Comparison of ENCODE assay signal across 1 cellular context in the genomic region with DNA sequence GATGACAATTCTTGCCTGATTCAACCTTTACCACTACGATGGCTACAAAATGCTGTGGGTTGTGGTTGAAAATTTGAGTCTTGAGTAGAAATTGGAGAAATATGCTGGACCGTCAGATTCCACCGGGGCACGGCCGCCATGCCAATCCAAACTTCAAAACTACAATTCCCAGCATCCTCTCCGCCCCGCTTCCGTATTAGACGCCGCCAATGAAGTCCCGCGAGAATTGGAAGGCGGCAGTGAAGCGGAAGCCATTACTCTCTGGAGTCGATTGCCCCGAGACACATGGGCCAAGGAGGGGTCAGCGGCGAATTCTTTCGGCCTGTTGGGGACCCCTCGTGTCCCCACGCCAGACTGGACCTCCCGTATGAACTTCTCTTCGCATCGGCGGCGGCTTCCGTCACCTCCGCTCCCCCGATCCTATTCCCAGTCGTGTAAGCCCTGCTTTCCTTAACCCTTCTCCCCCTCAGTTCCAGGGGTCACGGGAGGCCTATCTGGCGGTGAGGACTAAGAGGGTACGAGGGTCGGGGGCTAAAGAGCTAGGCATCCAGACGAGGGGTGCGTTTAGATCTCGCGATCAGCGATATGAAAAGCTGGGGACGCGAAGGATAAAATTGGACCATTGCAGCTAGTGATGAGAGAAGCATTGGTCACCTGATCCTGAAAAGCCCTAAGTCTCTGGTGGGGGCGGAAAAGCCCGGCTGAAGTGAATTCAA.
TF ChIP-seq lines count a peak whose summit lies in the region.

A gene (plus strand): TSS at position 239 of the 716 bp plus-strand sequence. CDS start 15,620 bp downstream, outside the sequence.

TF ChIP-seq in HepG2, 621 proteins besides CTCF, POLR2A, EP300 and RAD21 (continued from another document and continues in another):
- TF ChIP-seq, protein P1, sequence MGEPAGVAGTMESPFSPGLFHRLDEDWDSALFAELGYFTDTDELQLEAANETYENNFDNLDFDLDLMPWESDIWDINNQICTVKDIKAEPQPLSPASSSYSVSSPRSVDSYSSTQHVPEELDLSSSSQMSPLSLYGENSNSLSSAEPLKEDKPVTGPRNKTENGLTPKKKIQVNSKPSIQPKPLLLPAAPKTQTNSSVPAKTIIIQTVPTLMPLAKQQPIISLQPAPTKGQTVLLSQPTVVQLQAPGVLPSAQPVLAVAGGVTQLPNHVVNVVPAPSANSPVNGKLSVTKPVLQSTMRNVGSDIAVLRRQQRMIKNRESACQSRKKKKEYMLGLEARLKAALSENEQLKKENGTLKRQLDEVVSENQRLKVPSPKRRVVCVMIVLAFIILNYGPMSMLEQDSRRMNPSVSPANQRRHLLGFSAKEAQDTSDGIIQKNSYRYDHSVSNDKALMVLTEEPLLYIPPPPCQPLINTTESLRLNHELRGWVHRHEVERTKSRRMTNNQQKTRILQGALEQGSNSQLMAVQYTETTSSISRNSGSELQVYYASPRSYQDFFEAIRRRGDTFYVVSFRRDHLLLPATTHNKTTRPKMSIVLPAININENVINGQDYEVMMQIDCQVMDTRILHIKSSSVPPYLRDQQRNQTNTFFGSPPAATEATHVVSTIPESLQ (CRISPR knock-in tag; conservative IDR thresholded peaks at IDR 0.05) = no peak
- TF ChIP-seq HNRNPUL1 (IDR thresholded peaks at IDR 0.05; ENCODE audit: low read depth, low read length) = no peak
- no peak for TF ChIP-seq ZNF781 (CRISPR knock-in tag; IDR thresholded peaks at IDR 0.05; ENCODE audit: borderline replicate concordance, not compliant biosample characterization)
- TF ChIP-seq, protein P2, sequence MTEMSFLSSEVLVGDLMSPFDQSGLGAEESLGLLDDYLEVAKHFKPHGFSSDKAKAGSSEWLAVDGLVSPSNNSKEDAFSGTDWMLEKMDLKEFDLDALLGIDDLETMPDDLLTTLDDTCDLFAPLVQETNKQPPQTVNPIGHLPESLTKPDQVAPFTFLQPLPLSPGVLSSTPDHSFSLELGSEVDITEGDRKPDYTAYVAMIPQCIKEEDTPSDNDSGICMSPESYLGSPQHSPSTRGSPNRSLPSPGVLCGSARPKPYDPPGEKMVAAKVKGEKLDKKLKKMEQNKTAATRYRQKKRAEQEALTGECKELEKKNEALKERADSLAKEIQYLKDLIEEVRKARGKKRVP (CRISPR knock-in tag; IDR thresholded peaks at IDR 0.05) = no peak
- peak in 1 of 2 experiments; percentile 58; a peak in 2 of 4 replicates for TF ChIP-seq KLF16 (CRISPR knock-in tag; IDR thresholded peaks at IDR 0.05)
- 0 out of 2 replicates have a peak, but pooled peaks have one; percentile 45 for TF ChIP-seq ZNF124 (CRISPR knock-in tag; IDR thresholded peaks at IDR 0.05)
- TF ChIP-seq ZSCAN31 (CRISPR knock-in tag; IDR thresholded peaks at IDR 0.05; ENCODE audit: low read depth) = 0 out of 2 replicates have a peak, but pooled peaks have one; percentile 56
- peak; percentile 80 for TF ChIP-seq HOXD1 (CRISPR knock-in tag; IDR thresholded peaks at IDR 0.05)
- no peak for TF ChIP-seq RBM22 (optimal IDR thresholded peaks at IDR 0.05; ENCODE audit: low read length)
- TF ChIP-seq ZNF101 (CRISPR knock-in tag; IDR thresholded peaks at IDR 0.05; ENCODE audit: borderline replicate concordance, low read depth) = no peak
- TF ChIP-seq FOXJ3 (CRISPR knock-in tag; IDR thresholded peaks at IDR 0.05; ENCODE audit: borderline replicate concordance) = no peak
- peak; percentile 76; the same call in 1 of the 2 replicates for TF ChIP-seq ETV5 (CRISPR knock-in tag; IDR thresholded peaks at IDR 0.05; ENCODE audit: borderline replicate concordance)
- TF ChIP-seq, protein P3, sequence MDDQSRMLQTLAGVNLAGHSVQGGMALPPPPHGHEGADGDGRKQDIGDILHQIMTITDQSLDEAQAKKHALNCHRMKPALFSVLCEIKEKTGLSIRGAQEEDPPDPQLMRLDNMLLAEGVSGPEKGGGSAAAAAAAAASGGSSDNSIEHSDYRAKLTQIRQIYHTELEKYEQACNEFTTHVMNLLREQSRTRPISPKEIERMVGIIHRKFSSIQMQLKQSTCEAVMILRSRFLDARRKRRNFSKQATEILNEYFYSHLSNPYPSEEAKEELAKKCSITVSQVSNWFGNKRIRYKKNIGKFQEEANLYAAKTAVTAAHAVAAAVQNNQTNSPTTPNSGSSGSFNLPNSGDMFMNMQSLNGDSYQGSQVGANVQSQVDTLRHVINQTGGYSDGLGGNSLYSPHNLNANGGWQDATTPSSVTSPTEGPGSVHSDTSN (CRISPR knock-in tag; IDR thresholded peaks at IDR 0.05; ENCODE audit: borderline replicate concordance) = no peak
- TF ChIP-seq, protein P4, sequence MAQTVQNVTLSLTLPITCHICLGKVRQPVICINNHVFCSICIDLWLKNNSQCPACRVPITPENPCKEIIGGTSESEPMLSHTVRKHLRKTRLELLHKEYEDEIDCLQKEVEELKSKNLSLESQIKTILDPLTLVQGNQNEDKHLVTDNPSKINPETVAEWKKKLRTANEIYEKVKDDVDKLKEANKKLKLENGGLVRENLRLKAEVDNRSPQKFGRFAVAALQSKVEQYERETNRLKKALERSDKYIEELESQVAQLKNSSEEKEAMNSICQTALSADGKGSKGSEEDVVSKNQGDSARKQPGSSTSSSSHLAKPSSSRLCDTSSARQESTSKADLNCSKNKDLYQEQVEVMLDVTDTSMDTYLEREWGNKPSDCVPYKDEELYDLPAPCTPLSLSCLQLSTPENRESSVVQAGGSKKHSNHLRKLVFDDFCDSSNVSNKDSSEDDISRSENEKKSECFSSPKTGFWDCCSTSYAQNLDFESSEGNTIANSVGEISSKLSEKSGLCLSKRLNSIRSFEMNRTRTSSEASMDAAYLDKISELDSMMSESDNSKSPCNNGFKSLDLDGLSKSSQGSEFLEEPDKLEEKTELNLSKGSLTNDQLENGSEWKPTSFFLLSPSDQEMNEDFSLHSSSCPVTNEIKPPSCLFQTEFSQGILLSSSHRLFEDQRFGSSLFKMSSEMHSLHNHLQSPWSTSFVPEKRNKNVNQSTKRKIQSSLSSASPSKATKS (CRISPR knock-in tag; IDR thresholded peaks at IDR 0.05) = no peak
- no peak for TF ChIP-seq NR1H2 (CRISPR knock-in tag; IDR thresholded peaks at IDR 0.05; ENCODE audit: borderline replicate concordance, low read depth)
- TF ChIP-seq HMG20B (CRISPR knock-in tag; conservative IDR thresholded peaks at IDR 0.05) = no peak; the same call in 1 of the 2 replicates
- no peak for TF ChIP-seq SCMH1 (CRISPR knock-in tag; IDR thresholded peaks at IDR 0.05; ENCODE audit: borderline replicate concordance)
- TF ChIP-seq KDM5A (IDR thresholded peaks at IDR 0.05; ENCODE audit: borderline replicate concordance, low read length) = peak; percentile 88
- no peak for TF ChIP-seq ZBTB38 (CRISPR knock-in tag; IDR thresholded peaks at IDR 0.05)
- TF ChIP-seq SKI (IDR thresholded peaks at IDR 0.05; ENCODE audit: partially characterized antibody) = peak; percentile 9
- no peak for TF ChIP-seq ZNF773 (CRISPR knock-in tag; IDR thresholded peaks at IDR 0.05; ENCODE audit: borderline replicate concordance)
- no peak for TF ChIP-seq CEBPB (IDR thresholded peaks at IDR 0.05; ENCODE audit: borderline replicate concordance, low read depth, low read length)
- peak; percentile 78; the same call in 1 of the 2 replicates for TF ChIP-seq HOXA5 (CRISPR knock-in tag; IDR thresholded peaks at IDR 0.05)
- TF ChIP-seq RXRB (CRISPR knock-in tag; IDR thresholded peaks at IDR 0.05; ENCODE audit: borderline replicate concordance) = no peak; the same call in 1 of the 2 replicates
- TF ChIP-seq, protein P5, sequence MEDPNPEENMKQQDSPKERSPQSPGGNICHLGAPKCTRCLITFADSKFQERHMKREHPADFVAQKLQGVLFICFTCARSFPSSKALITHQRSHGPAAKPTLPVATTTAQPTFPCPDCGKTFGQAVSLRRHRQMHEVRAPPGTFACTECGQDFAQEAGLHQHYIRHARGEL (CRISPR knock-in tag; IDR thresholded peaks at IDR 0.05) = peak; percentile 87; the same call in 1 of the 2 replicates
- TF ChIP-seq ZNF614 (CRISPR knock-in tag; IDR thresholded peaks at IDR 0.05; ENCODE audit: borderline replicate concordance) = no peak; the same call in 1 of the 2 replicates
- TF ChIP-seq ZNF775 (CRISPR knock-in tag; IDR thresholded peaks at IDR 0.05; ENCODE audit: borderline replicate concordance) = no peak
- peak; percentile 60; the same call in 1 of the 2 replicates for TF ChIP-seq HDAC1 (CRISPR knock-in tag; IDR thresholded peaks at IDR 0.05)
- peak; percentile 89 for TF ChIP-seq MED8 (CRISPR knock-in tag; IDR thresholded peaks at IDR 0.05; ENCODE audit: insufficient replicate concordance)
- TF ChIP-seq, protein P6, sequence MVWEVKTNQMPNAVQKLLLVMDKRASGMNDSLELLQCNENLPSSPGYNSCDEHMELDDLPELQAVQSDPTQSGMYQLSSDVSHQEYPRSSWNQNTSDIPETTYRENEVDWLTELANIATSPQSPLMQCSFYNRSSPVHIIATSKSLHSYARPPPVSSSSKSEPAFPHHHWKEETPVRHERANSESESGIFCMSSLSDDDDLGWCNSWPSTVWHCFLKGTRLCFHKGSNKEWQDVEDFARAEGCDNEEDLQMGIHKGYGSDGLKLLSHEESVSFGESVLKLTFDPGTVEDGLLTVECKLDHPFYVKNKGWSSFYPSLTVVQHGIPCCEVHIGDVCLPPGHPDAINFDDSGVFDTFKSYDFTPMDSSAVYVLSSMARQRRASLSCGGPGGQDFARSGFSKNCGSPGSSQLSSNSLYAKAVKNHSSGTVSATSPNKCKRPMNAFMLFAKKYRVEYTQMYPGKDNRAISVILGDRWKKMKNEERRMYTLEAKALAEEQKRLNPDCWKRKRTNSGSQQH (CRISPR knock-in tag; IDR thresholded peaks at IDR 0.05; ENCODE audit: low read depth) = peak; percentile 91
- no peak for TF ChIP-seq SMC3 (IDR thresholded peaks at IDR 0.05; ENCODE audit: low read length)
- no peak for TF ChIP-seq ZNF670 (CRISPR knock-in tag; IDR thresholded peaks at IDR 0.05; ENCODE audit: borderline replicate concordance)
- no peak for TF ChIP-seq ZNF33B (CRISPR knock-in tag; IDR thresholded peaks at IDR 0.05)
- TF ChIP-seq, protein P7, sequence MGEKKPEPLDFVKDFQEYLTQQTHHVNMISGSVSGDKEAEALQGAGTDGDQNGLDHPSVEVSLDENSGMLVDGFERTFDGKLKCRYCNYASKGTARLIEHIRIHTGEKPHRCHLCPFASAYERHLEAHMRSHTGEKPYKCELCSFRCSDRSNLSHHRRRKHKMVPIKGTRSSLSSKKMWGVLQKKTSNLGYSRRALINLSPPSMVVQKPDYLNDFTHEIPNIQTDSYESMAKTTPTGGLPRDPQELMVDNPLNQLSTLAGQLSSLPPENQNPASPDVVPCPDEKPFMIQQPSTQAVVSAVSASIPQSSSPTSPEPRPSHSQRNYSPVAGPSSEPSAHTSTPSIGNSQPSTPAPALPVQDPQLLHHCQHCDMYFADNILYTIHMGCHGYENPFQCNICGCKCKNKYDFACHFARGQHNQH (CRISPR knock-in tag; IDR thresholded peaks at IDR 0.05) = peak; percentile 73; the same call in 1 of the 2 replicates
- TF ChIP-seq MTF2 (CRISPR knock-in tag; IDR thresholded peaks at IDR 0.05; ENCODE audit: borderline replicate concordance) = no peak
- TF ChIP-seq ZFYVE20 (CRISPR knock-in tag; IDR thresholded peaks at IDR 0.05; ENCODE audit: borderline replicate concordance, low read depth) = no peak
- no peak for TF ChIP-seq ZNF10 (CRISPR knock-in tag; IDR thresholded peaks at IDR 0.05; ENCODE audit: borderline replicate concordance, low read depth)
- no peak for TF ChIP-seq SMAD3 (CRISPR knock-in tag; IDR thresholded peaks at IDR 0.05)
- TF ChIP-seq YEATS2 (CRISPR knock-in tag; IDR thresholded peaks at IDR 0.05; ENCODE audit: borderline replicate concordance) = peak; percentile 92
- TF ChIP-seq ZNF333 (CRISPR knock-in tag; IDR thresholded peaks at IDR 0.05; ENCODE audit: borderline replicate concordance) = 0 out of 2 replicates have a peak, but pooled peaks have one; percentile 64
- no peak; the same call in 1 of the 2 replicates for TF ChIP-seq TOPORS (CRISPR knock-in tag; IDR thresholded peaks at IDR 0.05)
- TF ChIP-seq MIXL1 (CRISPR knock-in tag; IDR thresholded peaks at IDR 0.05) = 0 out of 2 replicates have a peak, but pooled peaks have one; percentile 48
- TF ChIP-seq, protein P8, sequence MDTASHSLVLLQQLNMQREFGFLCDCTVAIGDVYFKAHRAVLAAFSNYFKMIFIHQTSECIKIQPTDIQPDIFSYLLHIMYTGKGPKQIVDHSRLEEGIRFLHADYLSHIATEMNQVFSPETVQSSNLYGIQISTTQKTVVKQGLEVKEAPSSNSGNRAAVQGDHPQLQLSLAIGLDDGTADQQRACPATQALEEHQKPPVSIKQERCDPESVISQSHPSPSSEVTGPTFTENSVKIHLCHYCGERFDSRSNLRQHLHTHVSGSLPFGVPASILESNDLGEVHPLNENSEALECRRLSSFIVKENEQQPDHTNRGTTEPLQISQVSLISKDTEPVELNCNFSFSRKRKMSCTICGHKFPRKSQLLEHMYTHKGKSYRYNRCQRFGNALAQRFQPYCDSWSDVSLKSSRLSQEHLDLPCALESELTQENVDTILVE (CRISPR knock-in tag; IDR thresholded peaks at IDR 0.05) = peak; percentile 50; the same call in 1 of the 2 replicates
- no peak for TF ChIP-seq SETDB1 (CRISPR knock-in tag; IDR thresholded peaks at IDR 0.05; ENCODE audit: borderline replicate concordance)
- TF ChIP-seq TARDBP (CRISPR knock-in tag; IDR thresholded peaks at IDR 0.05) = 0 out of 2 replicates have a peak, but pooled peaks have one; percentile 21
- TF ChIP-seq, protein P9, sequence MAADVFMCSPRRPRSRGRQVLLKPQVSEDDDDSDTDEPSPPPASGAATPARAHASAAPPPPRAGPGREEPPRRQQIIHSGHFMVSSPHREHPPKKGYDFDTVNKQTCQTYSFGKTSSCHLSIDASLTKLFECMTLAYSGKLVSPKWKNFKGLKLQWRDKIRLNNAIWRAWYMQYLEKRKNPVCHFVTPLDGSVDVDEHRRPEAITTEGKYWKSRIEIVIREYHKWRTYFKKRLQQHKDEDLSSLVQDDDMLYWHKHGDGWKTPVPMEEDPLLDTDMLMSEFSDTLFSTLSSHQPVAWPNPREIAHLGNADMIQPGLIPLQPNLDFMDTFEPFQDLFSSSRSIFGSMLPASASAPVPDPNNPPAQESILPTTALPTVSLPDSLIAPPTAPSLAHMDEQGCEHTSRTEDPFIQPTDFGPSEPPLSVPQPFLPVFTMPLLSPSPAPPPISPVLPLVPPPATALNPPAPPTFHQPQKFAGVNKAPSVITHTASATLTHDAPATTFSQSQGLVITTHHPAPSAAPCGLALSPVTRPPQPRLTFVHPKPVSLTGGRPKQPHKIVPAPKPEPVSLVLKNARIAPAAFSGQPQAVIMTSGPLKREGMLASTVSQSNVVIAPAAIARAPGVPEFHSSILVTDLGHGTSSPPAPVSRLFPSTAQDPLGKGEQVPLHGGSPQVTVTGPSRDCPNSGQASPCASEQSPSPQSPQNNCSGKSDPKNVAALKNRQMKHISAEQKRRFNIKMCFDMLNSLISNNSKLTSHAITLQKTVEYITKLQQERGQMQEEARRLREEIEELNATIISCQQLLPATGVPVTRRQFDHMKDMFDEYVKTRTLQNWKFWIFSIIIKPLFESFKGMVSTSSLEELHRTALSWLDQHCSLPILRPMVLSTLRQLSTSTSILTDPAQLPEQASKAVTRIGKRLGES (CRISPR knock-in tag; IDR thresholded peaks at IDR 0.05; ENCODE audit: borderline replicate concordance) = no peak
- TF ChIP-seq, protein P10, sequence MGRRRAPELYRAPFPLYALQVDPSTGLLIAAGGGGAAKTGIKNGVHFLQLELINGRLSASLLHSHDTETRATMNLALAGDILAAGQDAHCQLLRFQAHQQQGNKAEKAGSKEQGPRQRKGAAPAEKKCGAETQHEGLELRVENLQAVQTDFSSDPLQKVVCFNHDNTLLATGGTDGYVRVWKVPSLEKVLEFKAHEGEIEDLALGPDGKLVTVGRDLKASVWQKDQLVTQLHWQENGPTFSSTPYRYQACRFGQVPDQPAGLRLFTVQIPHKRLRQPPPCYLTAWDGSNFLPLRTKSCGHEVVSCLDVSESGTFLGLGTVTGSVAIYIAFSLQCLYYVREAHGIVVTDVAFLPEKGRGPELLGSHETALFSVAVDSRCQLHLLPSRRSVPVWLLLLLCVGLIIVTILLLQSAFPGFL (CRISPR knock-in tag; IDR thresholded peaks at IDR 0.05) = no peak
- no peak; the same call in 1 of the 2 replicates for TF ChIP-seq ZMAT3 (CRISPR knock-in tag; conservative IDR thresholded peaks at IDR 0.05)
